In genomic region chr5:55894135-55894534, GRCh38 we compare ENCODE assay signal across 1 cellular context.
TF ChIP-seq lines count a peak whose summit lies in the region.

No MANE protein-coding gene starts in this region.

TF ChIP-seq in SK-N-SH, 30 proteins besides CTCF, POLR2A, EP300 and RAD21:
- TF ChIP-seq, protein P1, sequence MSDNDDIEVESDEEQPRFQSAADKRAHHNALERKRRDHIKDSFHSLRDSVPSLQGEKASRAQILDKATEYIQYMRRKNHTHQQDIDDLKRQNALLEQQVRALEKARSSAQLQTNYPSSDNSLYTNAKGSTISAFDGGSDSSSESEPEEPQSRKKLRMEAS (IDR thresholded peaks at IDR 0.05; ENCODE audit: low read depth), result no peak
- TF ChIP-seq NRF1 (IDR thresholded peaks at IDR 0.05; ENCODE audit: low read depth, low read length) (no peak), SMC3 (IDR thresholded peaks at IDR 0.05; ENCODE audit: low read depth, low read length) (no peak), FOXJ3 (CRISPR knock-in tag; IDR thresholded peaks at IDR 0.05) (no peak), RCOR1 (IDR thresholded peaks at IDR 0.05; ENCODE audit: low read length) (no peak), ZBTB33 (IDR thresholded peaks at IDR 0.05; ENCODE audit: borderline replicate concordance, low read depth) (no peak), REST (IDR thresholded peaks at IDR 0.05; ENCODE audit: low read depth, low read length) (no peak), USF2 (IDR thresholded peaks at IDR 0.05; ENCODE audit: borderline replicate concordance, low read depth, low read length) (no peak), RXRA (IDR thresholded peaks at IDR 0.05; ENCODE audit: borderline replicate concordance, low read depth) (no peak)
